In the genomic region with DNA sequence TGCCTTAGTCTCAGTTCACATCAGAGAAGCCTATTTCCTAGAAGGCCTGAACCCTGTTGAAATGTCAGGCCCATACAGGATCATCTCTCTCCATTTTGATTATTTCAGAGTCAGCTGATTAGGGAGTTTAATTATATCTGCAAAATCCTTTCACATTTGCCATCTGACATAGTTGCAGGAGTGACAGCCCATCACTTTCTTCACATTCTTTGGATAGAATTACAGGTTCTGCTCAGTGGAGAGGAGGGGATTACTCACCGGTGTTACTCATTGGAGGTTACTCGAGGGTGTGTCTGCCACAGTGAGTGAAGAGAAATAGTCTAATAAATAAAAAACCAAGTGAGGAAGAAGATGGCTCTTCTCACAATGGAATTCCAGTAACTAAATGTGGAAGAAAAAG, we compare ENCODE assay signal across 1 cellular context.
A peak's percentile ranks its signal among the peaks of the same experiment; 100 is the strongest.
TF ChIP-seq lines count a peak whose summit lies in the region.

No MANE protein-coding gene starts in this region.

TF ChIP-seq in HEK293, 187 proteins besides CTCF, POLR2A, EP300 and RAD21 (continued from another document and continues in another):
- TF ChIP-seq, protein P1, sequence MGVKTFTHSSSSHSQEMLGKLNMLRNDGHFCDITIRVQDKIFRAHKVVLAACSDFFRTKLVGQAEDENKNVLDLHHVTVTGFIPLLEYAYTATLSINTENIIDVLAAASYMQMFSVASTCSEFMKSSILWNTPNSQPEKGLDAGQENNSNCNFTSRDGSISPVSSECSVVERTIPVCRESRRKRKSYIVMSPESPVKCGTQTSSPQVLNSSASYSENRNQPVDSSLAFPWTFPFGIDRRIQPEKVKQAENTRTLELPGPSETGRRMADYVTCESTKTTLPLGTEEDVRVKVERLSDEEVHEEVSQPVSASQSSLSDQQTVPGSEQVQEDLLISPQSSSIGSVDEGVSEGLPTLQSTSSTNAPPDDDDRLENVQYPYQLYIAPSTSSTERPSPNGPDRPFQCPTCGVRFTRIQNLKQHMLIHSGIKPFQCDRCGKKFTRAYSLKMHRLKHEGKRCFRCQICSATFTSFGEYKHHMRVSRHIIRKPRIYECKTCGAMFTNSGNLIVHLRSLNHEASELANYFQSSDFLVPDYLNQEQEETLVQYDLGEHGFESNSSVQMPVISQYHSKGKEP (tag by site-specific recombination; IDR thresholded peaks at IDR 0.05): no peak
- TF ChIP-seq ZNF394 (tag by site-specific recombination; IDR thresholded peaks at IDR 0.05; ENCODE audit: borderline replicate concordance): no peak
- no peak for TF ChIP-seq ZNF830 (tag by site-specific recombination; IDR thresholded peaks at IDR 0.05; ENCODE audit: low read depth)
- no peak for TF ChIP-seq ZNF777 (tag by site-specific recombination; IDR thresholded peaks at IDR 0.05; ENCODE audit: borderline replicate concordance)
- TF ChIP-seq ZNF555 (tag by site-specific recombination; conservative IDR thresholded peaks at IDR 0.05): no peak
- no peak for TF ChIP-seq ZBTB49 (tag by site-specific recombination; IDR thresholded peaks at IDR 0.05; ENCODE audit: low read depth)
- no peak for TF ChIP-seq GLIS2 (tag by site-specific recombination; IDR thresholded peaks at IDR 0.05)
- TF ChIP-seq SP7 (tag by site-specific recombination; IDR thresholded peaks at IDR 0.05): peak; percentile 84
- TF ChIP-seq ZNF184 (tag by site-specific recombination; IDR thresholded peaks at IDR 0.05): no peak
- TF ChIP-seq INSM2 (tag by site-specific recombination; IDR thresholded peaks at IDR 0.05): peak; percentile 53; the same call in 1 of the 2 replicates
- TF ChIP-seq ZNF76 (tag by site-specific recombination; IDR thresholded peaks at IDR 0.05; ENCODE audit: borderline replicate concordance, low read depth): no peak
- no peak for TF ChIP-seq HOXC10 (CRISPR knock-in tag; IDR thresholded peaks at IDR 0.05)
- no peak for TF ChIP-seq ZNF580 (tag by site-specific recombination; IDR thresholded peaks at IDR 0.05)
- peak; percentile 51; the same call in 1 of the 2 replicates for TF ChIP-seq TSHZ1 (tag by site-specific recombination; IDR thresholded peaks at IDR 0.05; ENCODE audit: borderline replicate concordance)
- TF ChIP-seq GLIS1 (tag by site-specific recombination; IDR thresholded peaks at IDR 0.05): no peak
- TF ChIP-seq ZNF23 (tag by site-specific recombination; IDR thresholded peaks at IDR 0.05; ENCODE audit: borderline replicate concordance): no peak
- TF ChIP-seq ZNF24 (tag by site-specific recombination; IDR thresholded peaks at IDR 0.05): no peak
- TF ChIP-seq ZNF362 (tag by site-specific recombination; IDR thresholded peaks at IDR 0.05): no peak
- no peak for TF ChIP-seq KLF7 (tag by site-specific recombination; IDR thresholded peaks at IDR 0.05; ENCODE audit: borderline replicate concordance)
- TF ChIP-seq, protein P2, sequence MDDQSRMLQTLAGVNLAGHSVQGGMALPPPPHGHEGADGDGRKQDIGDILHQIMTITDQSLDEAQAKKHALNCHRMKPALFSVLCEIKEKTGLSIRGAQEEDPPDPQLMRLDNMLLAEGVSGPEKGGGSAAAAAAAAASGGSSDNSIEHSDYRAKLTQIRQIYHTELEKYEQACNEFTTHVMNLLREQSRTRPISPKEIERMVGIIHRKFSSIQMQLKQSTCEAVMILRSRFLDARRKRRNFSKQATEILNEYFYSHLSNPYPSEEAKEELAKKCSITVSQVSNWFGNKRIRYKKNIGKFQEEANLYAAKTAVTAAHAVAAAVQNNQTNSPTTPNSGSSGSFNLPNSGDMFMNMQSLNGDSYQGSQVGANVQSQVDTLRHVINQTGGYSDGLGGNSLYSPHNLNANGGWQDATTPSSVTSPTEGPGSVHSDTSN (CRISPR knock-in tag; IDR thresholded peaks at IDR 0.05): no peak
- TF ChIP-seq SCRT1 (tag by site-specific recombination; IDR thresholded peaks at IDR 0.05; ENCODE audit: borderline replicate concordance): no peak
- TF ChIP-seq ZNF133 (tag by site-specific recombination; IDR thresholded peaks at IDR 0.05): no peak
- no peak for TF ChIP-seq ZFP3 (tag by site-specific recombination; IDR thresholded peaks at IDR 0.05; ENCODE audit: low read depth)
- TF ChIP-seq, protein P3, sequence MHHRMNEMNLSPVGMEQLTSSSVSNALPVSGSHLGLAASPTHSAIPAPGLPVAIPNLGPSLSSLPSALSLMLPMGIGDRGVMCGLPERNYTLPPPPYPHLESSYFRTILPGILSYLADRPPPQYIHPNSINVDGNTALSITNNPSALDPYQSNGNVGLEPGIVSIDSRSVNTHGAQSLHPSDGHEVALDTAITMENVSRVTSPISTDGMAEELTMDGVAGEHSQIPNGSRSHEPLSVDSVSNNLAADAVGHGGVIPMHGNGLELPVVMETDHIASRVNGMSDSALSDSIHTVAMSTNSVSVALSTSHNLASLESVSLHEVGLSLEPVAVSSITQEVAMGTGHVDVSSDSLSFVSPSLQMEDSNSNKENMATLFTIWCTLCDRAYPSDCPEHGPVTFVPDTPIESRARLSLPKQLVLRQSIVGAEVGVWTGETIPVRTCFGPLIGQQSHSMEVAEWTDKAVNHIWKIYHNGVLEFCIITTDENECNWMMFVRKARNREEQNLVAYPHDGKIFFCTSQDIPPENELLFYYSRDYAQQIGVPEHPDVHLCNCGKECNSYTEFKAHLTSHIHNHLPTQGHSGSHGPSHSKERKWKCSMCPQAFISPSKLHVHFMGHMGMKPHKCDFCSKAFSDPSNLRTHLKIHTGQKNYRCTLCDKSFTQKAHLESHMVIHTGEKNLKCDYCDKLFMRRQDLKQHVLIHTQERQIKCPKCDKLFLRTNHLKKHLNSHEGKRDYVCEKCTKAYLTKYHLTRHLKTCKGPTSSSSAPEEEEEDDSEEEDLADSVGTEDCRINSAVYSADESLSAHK (tag by site-specific recombination; IDR thresholded peaks at IDR 0.05): no peak
- no peak for TF ChIP-seq ZNF596 (tag by site-specific recombination; IDR thresholded peaks at IDR 0.05)
- TF ChIP-seq ZNF335 (tag by site-specific recombination; conservative IDR thresholded peaks at IDR 0.05): no peak
- TF ChIP-seq, protein P4, sequence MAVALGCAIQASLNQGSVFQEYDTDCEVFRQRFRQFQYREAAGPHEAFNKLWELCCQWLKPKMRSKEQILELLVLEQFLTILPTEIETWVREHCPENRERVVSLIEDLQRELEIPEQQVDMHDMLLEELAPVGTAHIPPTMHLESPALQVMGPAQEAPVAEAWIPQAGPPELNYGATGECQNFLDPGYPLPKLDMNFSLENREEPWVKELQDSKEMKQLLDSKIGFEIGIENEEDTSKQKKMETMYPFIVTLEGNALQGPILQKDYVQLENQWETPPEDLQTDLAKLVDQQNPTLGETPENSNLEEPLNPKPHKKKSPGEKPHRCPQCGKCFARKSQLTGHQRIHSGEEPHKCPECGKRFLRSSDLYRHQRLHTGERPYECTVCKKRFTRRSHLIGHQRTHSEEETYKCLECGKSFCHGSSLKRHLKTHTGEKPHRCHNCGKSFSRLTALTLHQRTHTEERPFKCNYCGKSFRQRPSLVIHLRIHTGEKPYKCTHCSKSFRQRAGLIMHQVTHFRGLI (tag by site-specific recombination; IDR thresholded peaks at IDR 0.05): no peak
- TF ChIP-seq ZNF37A (tag by site-specific recombination; IDR thresholded peaks at IDR 0.05): no peak
- no peak for TF ChIP-seq ZNF660 (tag by site-specific recombination; IDR thresholded peaks at IDR 0.05)
- TF ChIP-seq ZNF280C (tag by site-specific recombination; IDR thresholded peaks at IDR 0.05): no peak
- TF ChIP-seq YY1 (tag by site-specific recombination; IDR thresholded peaks at IDR 0.05): no peak
- TF ChIP-seq ZNF585B (tag by site-specific recombination; IDR thresholded peaks at IDR 0.05): no peak
- TF ChIP-seq PRDM1 (tag by site-specific recombination; IDR thresholded peaks at IDR 0.05): peak; percentile 85
- TF ChIP-seq, protein P5, sequence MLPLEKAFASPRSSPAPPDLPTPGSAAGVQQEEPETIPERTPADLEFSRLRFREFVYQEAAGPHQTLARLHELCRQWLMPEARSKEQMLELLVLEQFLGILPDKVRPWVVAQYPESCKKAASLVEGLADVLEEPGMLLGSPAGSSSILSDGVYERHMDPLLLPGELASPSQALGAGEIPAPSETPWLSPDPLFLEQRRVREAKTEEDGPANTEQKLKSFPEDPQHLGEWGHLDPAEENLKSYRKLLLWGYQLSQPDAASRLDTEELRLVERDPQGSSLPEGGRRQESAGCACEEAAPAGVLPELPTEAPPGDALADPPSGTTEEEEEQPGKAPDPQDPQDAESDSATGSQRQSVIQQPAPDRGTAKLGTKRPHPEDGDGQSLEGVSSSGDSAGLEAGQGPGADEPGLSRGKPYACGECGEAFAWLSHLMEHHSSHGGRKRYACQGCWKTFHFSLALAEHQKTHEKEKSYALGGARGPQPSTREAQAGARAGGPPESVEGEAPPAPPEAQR (tag by site-specific recombination; IDR thresholded peaks at IDR 0.05): no peak
- no peak for TF ChIP-seq ZNF624 (tag by site-specific recombination; IDR thresholded peaks at IDR 0.05)
- TF ChIP-seq ZNF529 (tag by site-specific recombination; IDR thresholded peaks at IDR 0.05; ENCODE audit: insufficient replicate concordance): no peak
- no peak for TF ChIP-seq IKZF3 (tag by site-specific recombination; IDR thresholded peaks at IDR 0.05)
- no peak for TF ChIP-seq ZNF623 (tag by site-specific recombination; IDR thresholded peaks at IDR 0.05)
- no peak for TF ChIP-seq ZNF544 (tag by site-specific recombination; IDR thresholded peaks at IDR 0.05)
